8 cellular contexts compared by ENCODE assay signal in the genomic region with DNA sequence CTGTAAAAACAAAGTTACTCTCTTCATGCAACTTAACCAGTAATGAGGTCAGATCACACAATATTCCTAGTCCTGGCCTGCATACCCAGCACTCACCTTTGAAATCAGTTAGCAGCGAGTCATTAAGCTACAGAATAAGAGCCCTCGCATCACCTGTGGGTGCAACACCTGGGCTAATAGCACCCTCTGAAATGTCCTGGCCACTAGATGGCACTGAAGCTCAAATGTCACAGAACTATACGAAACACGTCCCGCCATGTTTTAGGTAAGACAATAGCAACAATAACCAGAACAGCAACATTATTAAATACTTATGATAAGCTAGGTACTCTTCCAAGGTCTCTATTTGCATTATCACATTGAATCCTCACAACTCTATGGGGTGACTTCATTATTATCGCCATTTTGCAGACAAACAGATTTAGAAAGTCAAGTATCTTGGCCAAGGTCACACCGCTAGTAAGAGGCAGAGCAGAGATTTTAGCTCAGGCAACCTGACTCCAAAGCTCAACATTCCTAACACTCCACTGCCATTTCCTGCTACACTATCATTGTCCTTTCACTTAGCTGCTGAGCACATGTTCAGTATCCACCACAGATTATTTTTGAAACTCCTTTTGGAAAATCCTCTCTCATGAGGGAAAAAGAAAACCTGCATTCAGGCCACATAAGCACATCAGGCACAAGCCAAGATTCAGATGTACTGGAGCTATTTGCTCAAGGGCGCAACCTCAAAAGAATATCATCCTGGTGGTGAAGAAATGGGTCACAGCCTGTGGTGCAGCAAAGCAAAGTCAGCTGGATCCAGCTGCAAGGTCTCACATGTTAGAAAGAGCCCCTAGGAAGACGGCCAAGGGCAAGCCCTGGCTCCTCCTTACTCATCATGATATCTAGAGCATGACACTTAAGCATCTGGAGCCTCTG. TPM values are rescaled to one million over a fixed set of nuclear protein-coding genes. Genes with fewer than 3 reads are reported as not detected.
DNase-seq lines count a peak whose midpoint lies in the region; ATAC-seq and TF ChIP-seq lines count a peak whose summit lies in the region.

No MANE protein-coding gene starts in this region.

- H4K20me1 ChIP-seq in Loucy (ENCODE audit: insufficient read depth, low read length, poor library complexity, severe bottlenecking), result no peaks in the 10 kb centered on the region

- H3K36me3 ChIP-seq in Loucy (ENCODE audit: insufficient read depth, low read length) (no peaks in the 10 kb centered on the region), thymus (ENCODE audit: control insufficient read depth, insufficient read depth) (no peaks in the 10 kb centered on the region)

- no peaks in the 10 kb centered on the region for H3K4me1 Mint-ChIP-seq in activated T-cell treated with anti-CD3 and anti-CD28 coated beads, Interleukin-2, amount 50 U/mL, for 4 hours (ENCODE audit: low read depth)

- no peak overlapping the region for H3K4me3 Mint-ChIP-seq in activated T-cell treated with anti-CD3 and anti-CD28 coated beads, Interleukin-2, amount 50 U/mL, for 4 hours

- H3K9me3 ChIP-seq in Loucy (ENCODE audit: insufficient read depth, low read depth, low read length), result no peaks in the 10 kb centered on the region
- H3K9me3 ChIP-seq in thymus (ENCODE audit: control insufficient read depth), result no peaks in the 10 kb centered on the region

- H3K27me3 Mint-ChIP-seq in activated T-cell treated with anti-CD3 and anti-CD28 coated beads, Interleukin-2, amount 50 U/mL, for 4 hours (ENCODE audit: low read depth), result peaks cover 4% of the 10 kb centered on the region

- TF ChIP-seq CTCF in Loucy (conservative IDR thresholded peaks at IDR 0.05; ENCODE audit: low read length), result peak; percentile 81

- H3K9me3 Mint-ChIP-seq in activated T-cell treated with anti-CD3 and anti-CD28 coated beads, Interleukin-2, amount 50 U/mL, for 4 hours, result no peaks in the 10 kb centered on the region

- DNase-seq in NCI-H2227 (lab: John Stamatoyannopoulos, UW; ENCODE audit: unreplicated experiment) (peak; percentile 18), NCI-H2227 treated with DMSO at 0.1 percent for 48 hours (lab: John Stamatoyannopoulos, UW) (no peak), iPS DF 19.7 (ENCODE audit: low read depth, low spot score) (peak; percentile 52), superior temporal gyrus (ENCODE audit: extremely low spot score) (no peak), cerebellum (ENCODE audit: low spot score) (no peak)
- DNase-seq in activated T-cell treated with anti-CD3 and anti-CD28 coated beads, Interleukin-2, amount 50 U/mL, for 4 hours, result peak; percentile 6

- H3K27ac ChIP-seq in thymus (ENCODE audit: low read depth), result peak overlapping the region; percentile 21

- no peak for ATAC-seq in activated T-cell treated with anti-CD3 and anti-CD28 coated beads, Interleukin-2, amount 50 U/mL, for 4 hours

- no peaks in the 10 kb centered on the region for H3K9me2 ChIP-seq in Loucy (replicated peaks; ENCODE audit: low read depth, low read length)

- H3K4me1 ChIP-seq in Loucy (ENCODE audit: insufficient read depth, low read length, poor library complexity, severe bottlenecking) (peaks cover 12% of the 10 kb centered on the region), thymus (ENCODE audit: control insufficient read depth, insufficient read depth, low read length) (no peaks in the 10 kb centered on the region)

- H3K27me3 ChIP-seq in Loucy (ENCODE audit: insufficient read depth, low read length, poor library complexity, severe bottlenecking), result no peaks in the 10 kb centered on the region
- no peaks in the 10 kb centered on the region for H3K27me3 ChIP-seq in thymus (ENCODE audit: control insufficient read depth, insufficient read depth)

- H3K4me3 ChIP-seq in Loucy (ENCODE audit: low read length, poor library complexity, severe bottlenecking) (no peak overlapping the region), thymus (ENCODE audit: low read length) (no peak overlapping the region)

- H3K4me2 ChIP-seq in Loucy (ENCODE audit: low read depth, low read length, poor library complexity, severe bottlenecking), result no peak overlapping the region

- no peak overlapping the region for H3K9ac ChIP-seq in Loucy (ENCODE audit: low read depth, low read length, poor library complexity, severe bottlenecking)

- 85% methylated on average over 9 of the region's 9 CpGs for WGBS in thymus

- no peaks in the 10 kb centered on the region for H3K36me3 Mint-ChIP-seq in activated T-cell treated with anti-CD3 and anti-CD28 coated beads, Interleukin-2, amount 50 U/mL, for 4 hours (ENCODE audit: insufficient read depth)

- no peak overlapping the region for H2AFZ ChIP-seq in Loucy (ENCODE audit: low read length)

- no peaks in the 10 kb centered on the region for H3K79me2 ChIP-seq in Loucy (ENCODE audit: insufficient read depth, low read length)

- H3F3A ChIP-seq in Loucy (ENCODE audit: low read depth), result no peaks in the 10 kb centered on the region

RNA-seq across cellular contexts. Expression of gene KDR, which starts 59.5 kb away (rescaled TPM):
- under 1 TPM in 2 of 3 donors, not detected in 1; 0.05 TPM for total RNA-seq in activated T-cell treated with anti-CD3 and anti-CD28 coated beads, Interleukin-2, amount 50 U/mL, for 4 hours
- polyA plus RNA-seq in thymus, result 4.4 TPM
- total RNA-seq in cerebellum, result 17.7 TPM

Comparison
In these comparisons a context has a peak if more than half of its experiments do, and no peak if none do; other contexts are left out.
1. DNase-seq: peak in NCI-H2227 (single experiment), activated T-cell treated with anti-CD3 and anti-CD28 coated beads, Interleukin-2, amount 50 U/mL, for 4 hours (single experiment) and iPS DF 19.7 (single experiment); none in NCI-H2227 treated with DMSO at 0.1 percent for 48 hours (single experiment), superior temporal gyrus (single experiment) and cerebellum (single experiment).
2. RNA of gene KDR, which starts 59.5 kb away (total RNA-seq): 17.7 TPM in cerebellum (single experiment); 0.05 TPM in activated T-cell treated with anti-CD3 and anti-CD28 coated beads, Interleukin-2, amount 50 U/mL, for 4 hours; every median in the first group is over 10 times any median in the second.